In the genomic region with DNA sequence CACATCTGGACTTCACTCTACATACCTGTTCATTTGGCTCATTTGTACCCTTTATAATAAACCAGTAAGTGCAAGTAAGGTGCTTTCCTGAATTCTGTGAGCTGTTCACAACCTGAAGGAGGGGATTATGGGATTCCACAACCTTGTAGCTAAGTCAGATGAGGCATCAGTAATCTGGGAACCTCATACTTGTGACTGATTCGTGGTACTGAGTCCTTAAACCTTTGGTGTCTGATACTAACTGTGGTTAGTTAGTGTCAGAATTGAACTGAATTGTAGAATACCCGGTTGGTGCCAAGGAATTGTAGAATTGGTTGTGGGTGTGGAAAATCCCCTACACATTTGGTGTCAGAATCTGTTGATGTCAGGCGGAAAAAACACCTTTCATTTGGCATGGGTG, we compare ENCODE assay signal across 1 cellular context.
TF ChIP-seq lines count a peak whose summit lies in the region.

No MANE protein-coding gene starts in this region.

TF ChIP-seq in GM12878, 131 proteins besides CTCF, POLR2A, EP300 and RAD21 (continued from another document):
- TF ChIP-seq, protein P1, sequence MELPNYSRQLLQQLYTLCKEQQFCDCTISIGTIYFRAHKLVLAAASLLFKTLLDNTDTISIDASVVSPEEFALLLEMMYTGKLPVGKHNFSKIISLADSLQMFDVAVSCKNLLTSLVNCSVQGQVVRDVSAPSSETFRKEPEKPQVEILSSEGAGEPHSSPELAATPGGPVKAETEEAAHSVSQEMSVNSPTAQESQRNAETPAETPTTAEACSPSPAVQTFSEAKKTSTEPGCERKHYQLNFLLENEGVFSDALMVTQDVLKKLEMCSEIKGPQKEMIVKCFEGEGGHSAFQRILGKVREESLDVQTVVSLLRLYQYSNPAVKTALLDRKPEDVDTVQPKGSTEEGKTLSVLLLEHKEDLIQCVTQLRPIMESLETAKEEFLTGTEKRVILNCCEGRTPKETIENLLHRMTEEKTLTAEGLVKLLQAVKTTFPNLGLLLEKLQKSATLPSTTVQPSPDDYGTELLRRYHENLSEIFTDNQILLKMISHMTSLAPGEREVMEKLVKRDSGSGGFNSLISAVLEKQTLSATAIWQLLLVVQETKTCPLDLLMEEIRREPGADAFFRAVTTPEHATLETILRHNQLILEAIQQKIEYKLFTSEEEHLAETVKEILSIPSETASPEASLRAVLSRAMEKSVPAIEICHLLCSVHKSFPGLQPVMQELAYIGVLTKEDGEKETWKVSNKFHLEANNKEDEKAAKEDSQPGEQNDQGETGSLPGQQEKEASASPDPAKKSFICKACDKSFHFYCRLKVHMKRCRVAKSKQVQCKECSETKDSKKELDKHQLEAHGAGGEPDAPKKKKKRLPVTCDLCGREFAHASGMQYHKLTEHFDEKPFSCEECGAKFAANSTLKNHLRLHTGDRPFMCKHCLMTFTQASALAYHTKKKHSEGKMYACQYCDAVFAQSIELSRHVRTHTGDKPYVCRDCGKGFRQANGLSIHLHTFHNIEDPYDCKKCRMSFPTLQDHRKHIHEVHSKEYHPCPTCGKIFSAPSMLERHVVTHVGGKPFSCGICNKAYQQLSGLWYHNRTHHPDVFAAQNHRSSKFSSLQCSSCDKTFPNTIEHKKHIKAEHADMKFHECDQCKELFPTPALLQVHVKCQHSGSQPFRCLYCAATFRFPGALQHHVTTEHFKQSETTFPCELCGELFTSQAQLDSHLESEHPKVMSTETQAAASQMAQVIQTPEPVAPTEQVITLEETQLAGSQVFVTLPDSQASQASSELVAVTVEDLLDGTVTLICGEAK (IDR thresholded peaks at IDR 0.05; ENCODE audit: borderline replicate concordance): no peak
- TF ChIP-seq BCL11A (IDR thresholded peaks at IDR 0.05; ENCODE audit: low read depth, low read length) (0 out of 2 replicates have a peak, but pooled peaks have one; percentile 25), IKZF2 (IDR thresholded peaks at IDR 0.05) (peak; percentile 49 to 53; a peak in 3 of 4 replicates), ZNF207 (IDR thresholded peaks at IDR 0.05; ENCODE audit: borderline replicate concordance) (no peak), IKZF1 (conservative IDR thresholded peaks at IDR 0.05) (peak; percentile 53)
